In the genomic region with DNA sequence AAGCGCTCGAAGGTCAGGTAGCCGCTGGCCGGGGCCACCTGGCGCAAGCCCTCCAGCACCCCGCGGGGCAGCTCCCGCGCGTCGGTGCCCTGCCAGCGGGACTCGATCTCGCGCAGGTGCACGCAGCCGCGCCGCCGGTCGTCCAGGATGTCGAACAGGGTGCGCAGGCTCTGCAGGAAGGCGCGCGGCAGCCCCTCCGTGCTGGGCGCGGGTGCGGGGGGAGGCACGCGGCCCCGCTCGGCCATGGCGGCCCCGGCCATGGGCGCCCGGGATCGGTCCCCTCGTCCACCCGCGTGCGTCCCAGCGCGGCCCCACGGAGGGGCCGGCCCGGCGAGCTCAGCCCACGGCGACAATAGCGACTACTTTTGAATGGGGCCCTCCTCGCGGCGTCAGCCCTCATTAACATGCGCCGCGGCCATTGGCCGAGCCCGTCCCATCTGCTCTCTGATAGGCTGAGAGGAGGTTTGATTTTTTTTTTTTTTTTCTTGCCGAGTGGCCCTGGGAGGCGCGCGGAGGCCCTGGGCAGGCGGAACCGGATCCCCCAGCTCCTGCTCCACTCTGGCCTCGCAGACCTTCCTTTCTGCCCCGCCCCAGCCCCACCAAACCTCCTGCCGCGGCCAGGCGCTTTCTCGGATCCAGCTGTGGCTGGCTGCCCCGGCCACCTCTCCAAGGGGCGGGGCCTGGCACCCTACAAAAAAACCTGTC, we compare ENCODE assay signal across 1 cellular context.
TF ChIP-seq lines count a peak whose summit lies in the region.

A gene with protein sequence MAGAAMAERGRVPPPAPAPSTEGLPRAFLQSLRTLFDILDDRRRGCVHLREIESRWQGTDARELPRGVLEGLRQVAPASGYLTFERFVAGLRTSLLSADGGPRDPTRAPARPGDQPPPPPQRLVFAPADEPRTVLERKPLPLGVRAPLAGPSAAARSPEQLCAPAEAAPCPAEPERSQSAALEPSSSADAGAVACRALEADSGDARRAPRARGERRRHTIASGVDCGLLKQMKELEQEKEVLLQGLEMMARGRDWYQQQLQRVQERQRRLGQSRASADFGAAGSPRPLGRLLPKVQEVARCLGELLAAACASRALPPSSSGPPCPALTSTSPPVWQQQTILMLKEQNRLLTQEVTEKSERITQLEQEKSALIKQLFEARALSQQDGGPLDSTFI (minus strand): TSS at position 357 of the 705 bp plus-strand sequence. CDS start 97 bp downstream, at position 260.

TF ChIP-seq in K562, 482 proteins besides CTCF, POLR2A, EP300 and RAD21 (continued from another document and continues in another):
- TF ChIP-seq HNRNPLL (IDR thresholded peaks at IDR 0.05; ENCODE audit: low read depth, low read length, poor library complexity, severe bottlenecking) = peak; percentile 47
- TF ChIP-seq, protein P1, sequence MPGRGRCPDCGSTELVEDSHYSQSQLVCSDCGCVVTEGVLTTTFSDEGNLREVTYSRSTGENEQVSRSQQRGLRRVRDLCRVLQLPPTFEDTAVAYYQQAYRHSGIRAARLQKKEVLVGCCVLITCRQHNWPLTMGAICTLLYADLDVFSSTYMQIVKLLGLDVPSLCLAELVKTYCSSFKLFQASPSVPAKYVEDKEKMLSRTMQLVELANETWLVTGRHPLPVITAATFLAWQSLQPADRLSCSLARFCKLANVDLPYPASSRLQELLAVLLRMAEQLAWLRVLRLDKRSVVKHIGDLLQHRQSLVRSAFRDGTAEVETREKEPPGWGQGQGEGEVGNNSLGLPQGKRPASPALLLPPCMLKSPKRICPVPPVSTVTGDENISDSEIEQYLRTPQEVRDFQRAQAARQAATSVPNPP (IDR thresholded peaks at IDR 0.05; ENCODE audit: borderline replicate concordance, insufficient read depth, insufficient read length) = no peak
- TF ChIP-seq, protein P2, sequence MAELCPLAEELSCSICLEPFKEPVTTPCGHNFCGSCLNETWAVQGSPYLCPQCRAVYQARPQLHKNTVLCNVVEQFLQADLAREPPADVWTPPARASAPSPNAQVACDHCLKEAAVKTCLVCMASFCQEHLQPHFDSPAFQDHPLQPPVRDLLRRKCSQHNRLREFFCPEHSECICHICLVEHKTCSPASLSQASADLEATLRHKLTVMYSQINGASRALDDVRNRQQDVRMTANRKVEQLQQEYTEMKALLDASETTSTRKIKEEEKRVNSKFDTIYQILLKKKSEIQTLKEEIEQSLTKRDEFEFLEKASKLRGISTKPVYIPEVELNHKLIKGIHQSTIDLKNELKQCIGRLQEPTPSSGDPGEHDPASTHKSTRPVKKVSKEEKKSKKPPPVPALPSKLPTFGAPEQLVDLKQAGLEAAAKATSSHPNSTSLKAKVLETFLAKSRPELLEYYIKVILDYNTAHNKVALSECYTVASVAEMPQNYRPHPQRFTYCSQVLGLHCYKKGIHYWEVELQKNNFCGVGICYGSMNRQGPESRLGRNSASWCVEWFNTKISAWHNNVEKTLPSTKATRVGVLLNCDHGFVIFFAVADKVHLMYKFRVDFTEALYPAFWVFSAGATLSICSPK (IDR thresholded peaks at IDR 0.05; ENCODE audit: borderline replicate concordance) = no peak
- no peak for TF ChIP-seq KAT2B (IDR thresholded peaks at IDR 0.05; ENCODE audit: low read depth, low read length)
- TF ChIP-seq, protein P3, sequence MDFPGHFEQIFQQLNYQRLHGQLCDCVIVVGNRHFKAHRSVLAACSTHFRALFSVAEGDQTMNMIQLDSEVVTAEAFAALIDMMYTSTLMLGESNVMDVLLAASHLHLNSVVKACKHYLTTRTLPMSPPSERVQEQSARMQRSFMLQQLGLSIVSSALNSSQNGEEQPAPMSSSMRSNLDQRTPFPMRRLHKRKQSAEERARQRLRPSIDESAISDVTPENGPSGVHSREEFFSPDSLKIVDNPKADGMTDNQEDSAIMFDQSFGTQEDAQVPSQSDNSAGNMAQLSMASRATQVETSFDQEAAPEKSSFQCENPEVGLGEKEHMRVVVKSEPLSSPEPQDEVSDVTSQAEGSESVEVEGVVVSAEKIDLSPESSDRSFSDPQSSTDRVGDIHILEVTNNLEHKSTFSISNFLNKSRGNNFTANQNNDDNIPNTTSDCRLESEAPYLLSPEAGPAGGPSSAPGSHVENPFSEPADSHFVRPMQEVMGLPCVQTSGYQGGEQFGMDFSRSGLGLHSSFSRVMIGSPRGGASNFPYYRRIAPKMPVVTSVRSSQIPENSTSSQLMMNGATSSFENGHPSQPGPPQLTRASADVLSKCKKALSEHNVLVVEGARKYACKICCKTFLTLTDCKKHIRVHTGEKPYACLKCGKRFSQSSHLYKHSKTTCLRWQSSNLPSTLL (IDR thresholded peaks at IDR 0.05) = no peak
- TF ChIP-seq ETS2 (tag; IDR thresholded peaks at IDR 0.05; ENCODE audit: borderline replicate concordance, poor library complexity, severe bottlenecking) = no peak
- TF ChIP-seq KLF1 (tag; IDR thresholded peaks at IDR 0.05) = no peak
- no peak for TF ChIP-seq ZNF717 (CRISPR knock-in tag; IDR thresholded peaks at IDR 0.05)
- TF ChIP-seq SMARCC2 (IDR thresholded peaks at IDR 0.05; ENCODE audit: low read depth) = no peak
- TF ChIP-seq, protein P4, sequence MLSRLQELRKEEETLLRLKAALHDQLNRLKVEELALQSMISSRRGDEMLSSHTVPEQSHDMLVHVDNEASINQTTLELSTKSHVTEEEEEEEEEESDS (CRISPR knock-in tag; IDR thresholded peaks at IDR 0.05) = no peak
- no peak for TF ChIP-seq GABPB2 (CRISPR knock-in tag; conservative IDR thresholded peaks at IDR 0.05)
- TF ChIP-seq LCOR (CRISPR knock-in tag; IDR thresholded peaks at IDR 0.05) = 0 out of 2 replicates have a peak, but pooled peaks have one; percentile 14
- TF ChIP-seq SIRT6 (IDR thresholded peaks at IDR 0.05; ENCODE audit: low read depth, low read length) = no peak
- TF ChIP-seq CCNT2 (IDR thresholded peaks at IDR 0.05; ENCODE audit: borderline replicate concordance, extremely low read depth, insufficient read length, low read depth, low read length) = peak; percentile 62
- TF ChIP-seq GATAD2B (IDR thresholded peaks at IDR 0.05; ENCODE audit: borderline replicate concordance) = peak; percentile 92
- no peak for TF ChIP-seq PHTF2 (CRISPR knock-in tag; IDR thresholded peaks at IDR 0.05)
- TF ChIP-seq, protein P5, sequence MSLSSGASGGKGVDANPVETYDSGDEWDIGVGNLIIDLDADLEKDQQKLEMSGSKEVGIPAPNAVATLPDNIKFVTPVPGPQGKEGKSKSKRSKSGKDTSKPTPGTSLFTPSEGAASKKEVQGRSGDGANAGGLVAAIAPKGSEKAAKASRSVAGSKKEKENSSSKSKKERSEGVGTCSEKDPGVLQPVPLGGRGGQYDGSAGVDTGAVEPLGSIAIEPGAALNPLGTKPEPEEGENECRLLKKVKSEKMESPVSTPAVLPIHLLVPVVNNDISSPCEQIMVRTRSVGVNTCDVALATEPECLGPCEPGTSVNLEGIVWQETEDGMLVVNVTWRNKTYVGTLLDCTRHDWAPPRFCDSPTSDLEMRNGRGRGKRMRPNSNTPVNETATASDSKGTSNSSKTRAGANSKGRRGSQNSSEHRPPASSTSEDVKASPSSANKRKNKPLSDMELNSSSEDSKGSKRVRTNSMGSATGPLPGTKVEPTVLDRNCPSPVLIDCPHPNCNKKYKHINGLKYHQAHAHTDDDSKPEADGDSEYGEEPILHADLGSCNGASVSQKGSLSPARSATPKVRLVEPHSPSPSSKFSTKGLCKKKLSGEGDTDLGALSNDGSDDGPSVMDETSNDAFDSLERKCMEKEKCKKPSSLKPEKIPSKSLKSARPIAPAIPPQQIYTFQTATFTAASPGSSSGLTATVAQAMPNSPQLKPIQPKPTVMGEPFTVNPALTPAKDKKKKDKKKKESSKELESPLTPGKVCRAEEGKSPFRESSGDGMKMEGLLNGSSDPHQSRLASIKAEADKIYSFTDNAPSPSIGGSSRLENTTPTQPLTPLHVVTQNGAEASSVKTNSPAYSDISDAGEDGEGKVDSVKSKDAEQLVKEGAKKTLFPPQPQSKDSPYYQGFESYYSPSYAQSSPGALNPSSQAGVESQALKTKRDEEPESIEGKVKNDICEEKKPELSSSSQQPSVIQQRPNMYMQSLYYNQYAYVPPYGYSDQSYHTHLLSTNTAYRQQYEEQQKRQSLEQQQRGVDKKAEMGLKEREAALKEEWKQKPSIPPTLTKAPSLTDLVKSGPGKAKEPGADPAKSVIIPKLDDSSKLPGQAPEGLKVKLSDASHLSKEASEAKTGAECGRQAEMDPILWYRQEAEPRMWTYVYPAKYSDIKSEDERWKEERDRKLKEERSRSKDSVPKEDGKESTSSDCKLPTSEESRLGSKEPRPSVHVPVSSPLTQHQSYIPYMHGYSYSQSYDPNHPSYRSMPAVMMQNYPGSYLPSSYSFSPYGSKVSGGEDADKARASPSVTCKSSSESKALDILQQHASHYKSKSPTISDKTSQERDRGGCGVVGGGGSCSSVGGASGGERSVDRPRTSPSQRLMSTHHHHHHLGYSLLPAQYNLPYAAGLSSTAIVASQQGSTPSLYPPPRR (CRISPR knock-in tag; IDR thresholded peaks at IDR 0.05; ENCODE audit: borderline replicate concordance) = no peak
- no peak for TF ChIP-seq SMARCE1 (IDR thresholded peaks at IDR 0.05)
- no peak for TF ChIP-seq ZNF444 (CRISPR knock-in tag; IDR thresholded peaks at IDR 0.05)
- TF ChIP-seq, protein P6, sequence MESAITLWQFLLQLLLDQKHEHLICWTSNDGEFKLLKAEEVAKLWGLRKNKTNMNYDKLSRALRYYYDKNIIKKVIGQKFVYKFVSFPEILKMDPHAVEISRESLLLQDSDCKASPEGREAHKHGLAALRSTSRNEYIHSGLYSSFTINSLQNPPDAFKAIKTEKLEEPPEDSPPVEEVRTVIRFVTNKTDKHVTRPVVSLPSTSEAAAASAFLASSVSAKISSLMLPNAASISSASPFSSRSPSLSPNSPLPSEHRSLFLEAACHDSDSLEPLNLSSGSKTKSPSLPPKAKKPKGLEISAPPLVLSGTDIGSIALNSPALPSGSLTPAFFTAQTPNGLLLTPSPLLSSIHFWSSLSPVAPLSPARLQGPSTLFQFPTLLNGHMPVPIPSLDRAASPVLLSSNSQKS (CRISPR knock-in tag; IDR thresholded peaks at IDR 0.05) = no peak
- TF ChIP-seq, protein P7, sequence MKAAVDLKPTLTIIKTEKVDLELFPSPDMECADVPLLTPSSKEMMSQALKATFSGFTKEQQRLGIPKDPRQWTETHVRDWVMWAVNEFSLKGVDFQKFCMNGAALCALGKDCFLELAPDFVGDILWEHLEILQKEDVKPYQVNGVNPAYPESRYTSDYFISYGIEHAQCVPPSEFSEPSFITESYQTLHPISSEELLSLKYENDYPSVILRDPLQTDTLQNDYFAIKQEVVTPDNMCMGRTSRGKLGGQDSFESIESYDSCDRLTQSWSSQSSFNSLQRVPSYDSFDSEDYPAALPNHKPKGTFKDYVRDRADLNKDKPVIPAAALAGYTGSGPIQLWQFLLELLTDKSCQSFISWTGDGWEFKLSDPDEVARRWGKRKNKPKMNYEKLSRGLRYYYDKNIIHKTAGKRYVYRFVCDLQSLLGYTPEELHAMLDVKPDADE (conservative IDR thresholded peaks at IDR 0.05; ENCODE audit: control insufficient read depth, low read depth, low read length) = peak; percentile 40
- TF ChIP-seq CHCHD3 (CRISPR knock-in tag; IDR thresholded peaks at IDR 0.05) = no peak
- peak in 1 of 2 experiments; percentile 72 for TF ChIP-seq NONO (IDR thresholded peaks at IDR 0.05; ENCODE audit: low read depth in 2 of 2, low read length in 1 of 2)
- TF ChIP-seq ZNF764 (CRISPR knock-in tag; IDR thresholded peaks at IDR 0.05; ENCODE audit: low read depth) = no peak
- TF ChIP-seq TOE1 (IDR thresholded peaks at IDR 0.05; ENCODE audit: borderline replicate concordance) = no peak
- no peak for TF ChIP-seq TOE1 (CRISPR knock-in tag; IDR thresholded peaks at IDR 0.05; ENCODE audit: borderline replicate concordance, low read depth)
- no peak for TF ChIP-seq PCBP2 (IDR thresholded peaks at IDR 0.05; ENCODE audit: low read depth, low read length, poor library complexity, severe bottlenecking)
- no peak for TF ChIP-seq NCOR1 (IDR thresholded peaks at IDR 0.05)
- no peak for TF ChIP-seq SREBF1 (IDR thresholded peaks at IDR 0.05; ENCODE audit: borderline replicate concordance, low read depth, low read length)
- TF ChIP-seq PHF8 (IDR thresholded peaks at IDR 0.05; ENCODE audit: borderline replicate concordance, low read length) = peak; percentile 66; the same call in 1 of the 2 replicates
- no peak for TF ChIP-seq SMAD3 (CRISPR knock-in tag; conservative IDR thresholded peaks at IDR 0.05)
- peak; percentile 26; the same call in 1 of the 2 replicates for TF ChIP-seq GTF2E2 (tag; IDR thresholded peaks at IDR 0.05)
- no peak for TF ChIP-seq FOXJ3 (CRISPR knock-in tag; IDR thresholded peaks at IDR 0.05)
- TF ChIP-seq NRF1 (conservative IDR thresholded peaks at IDR 0.05 in 1 of 2, IDR thresholded peaks at IDR 0.05 in 1 of 2) = peak; percentile 85 to 88
- TF ChIP-seq, protein P8, sequence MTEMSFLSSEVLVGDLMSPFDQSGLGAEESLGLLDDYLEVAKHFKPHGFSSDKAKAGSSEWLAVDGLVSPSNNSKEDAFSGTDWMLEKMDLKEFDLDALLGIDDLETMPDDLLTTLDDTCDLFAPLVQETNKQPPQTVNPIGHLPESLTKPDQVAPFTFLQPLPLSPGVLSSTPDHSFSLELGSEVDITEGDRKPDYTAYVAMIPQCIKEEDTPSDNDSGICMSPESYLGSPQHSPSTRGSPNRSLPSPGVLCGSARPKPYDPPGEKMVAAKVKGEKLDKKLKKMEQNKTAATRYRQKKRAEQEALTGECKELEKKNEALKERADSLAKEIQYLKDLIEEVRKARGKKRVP (CRISPR knock-in tag; IDR thresholded peaks at IDR 0.05) = no peak
- TF ChIP-seq U2AF1 (optimal IDR thresholded peaks at IDR 0.05; ENCODE audit: low read depth, low read length) = peak; percentile 26
